26 cellular contexts compared by ENCODE assay signal in the genomic region with DNA sequence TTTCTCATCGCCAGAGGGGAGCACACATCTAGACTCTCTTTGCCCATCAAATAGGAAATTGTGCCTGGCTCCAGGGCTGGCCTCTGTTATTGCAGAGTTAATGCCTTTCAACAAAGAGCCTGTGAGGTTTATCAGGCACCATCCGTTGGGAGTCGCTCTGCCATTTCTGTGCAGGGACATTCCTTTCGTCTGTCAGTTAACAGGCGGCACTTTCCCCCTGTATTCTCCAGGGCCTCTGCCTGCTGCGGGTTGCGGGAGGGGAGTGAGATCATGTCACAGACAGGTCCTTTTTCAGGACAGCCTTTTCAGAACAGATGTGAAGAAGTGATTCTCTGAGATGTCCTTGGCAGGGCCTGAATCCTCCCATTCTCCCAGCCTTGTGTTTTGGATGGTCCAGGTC. TPM values are rescaled to one million over a fixed set of nuclear protein-coding genes. Genes with fewer than 3 reads are reported as not detected.
DNase-seq lines count a peak whose midpoint lies in the region; ATAC-seq and TF ChIP-seq lines count a peak whose summit lies in the region.
"Had no signal": no experiment of that assay in that cellular context is flagged by ENCODE, and none has a peak within 500 bp of the region (broad histone marks: within the 10 kb centered on the region; RNA-seq: fewer than 3 reads in every experiment).

No MANE protein-coding gene starts in this region.

- H3K14ac ChIP-seq in mesenchymal stem cell (ENCODE audit: low read length in 2 of 2) = peak overlapping the region in 1 of 2 experiments; percentile 39

- H3K4me1 ChIP-seq in BE2C (peaks cover 9% of the 10 kb centered on the region), SK-N-SH (ENCODE audit: control insufficient read depth in 1 of 2, insufficient read depth in 2 of 2, low read depth in 1 of 2, low read length in 1 of 2) (peaks cover 0 to 10% of the 10 kb centered on the region in 2 experiments; a peak in 2 of 4 replicates), cardiac muscle cell (ENCODE audit: low read depth) (peaks cover 63% of the 10 kb centered on the region), mesenchymal stem cell (ENCODE audit: control insufficient read depth, insufficient read depth, low read depth, low read length) (peaks cover 2% of the 10 kb centered on the region)
- H3K4me1 ChIP-seq in CD8-positive, alpha-beta memory T cell (ENCODE audit: insufficient read depth, low read length) = no peaks in the 10 kb centered on the region
- H3K4me1 ChIP-seq: SJSA1, spleen had no signal

- no peak for ATAC-seq in GM18505 (IDR thresholded peaks at IDR 0.05; ENCODE audit: unreplicated experiment)
- no peak for ATAC-seq in T-cell (replicated peaks in 1 of 4)
- no peak for ATAC-seq in HG03571 (IDR thresholded peaks at IDR 0.05; ENCODE audit: unreplicated experiment)
- ATAC-seq: activated CD4-positive, alpha-beta T cell treated with anti-CD3 and anti-CD28 coated beads for 36 hours; CD8-positive, alpha-beta T cell; gastroesophageal sphincter had no signal

- no peaks in the 10 kb centered on the region for H3K9me2 ChIP-seq in SK-N-SH

- CTCF ChIA-PET in SK-N-SH (lab: Yijun Ruan, JAX) = interaction anchor here (0.7 to 2.4 kb wide), 3 partner anchors 14 to 35 kb away, joined by 3 to 7 read pairs (median 4); no protein-coding TSS in a partner anchor
- CTCF ChIA-PET in CD8-positive, alpha-beta memory T cell (lab: Charles Lee) = no interaction called here
- CTCF ChIA-PET in T-cell (lab: Charles Lee) = interaction anchor here in 1 of 2 donors (1.0 kb wide), 1 partner anchor 480 kb away, joined by 3 read pairs; no protein-coding TSS in a partner anchor

- H3K4me3 Mint-ChIP-seq in CD8-positive, alpha-beta memory T cell = no peak overlapping the region
- H3K4me3 Mint-ChIP-seq in T-cell = no peak overlapping the region
- H3K4me3 Mint-ChIP-seq: activated CD4-positive, alpha-beta T cell treated with anti-CD3 and anti-CD28 coated beads for 36 hours; CD8-positive, alpha-beta T cell; T-helper 1 cell treated with Interleukin-12 subunit alpha and Interleukin-12 subunit beta and Interleukin-4 antibody, amounts not matched to agents 30 μg/mL and 1 μg/mL, for 36 hours; type B pancreatic cell had no signal

- no peaks in the 10 kb centered on the region for H3F3A ChIP-seq in SK-N-SH (replicated peaks; ENCODE audit: insufficient read depth)

- peak overlapping the region in 1 of 2 experiments; percentile 50 for H3K4ac ChIP-seq in mesenchymal stem cell (ENCODE audit: low read depth in 1 of 2, low read length in 2 of 2)

- H3K36me3 ChIP-seq in BE2C (no peaks in the 10 kb centered on the region), SK-N-SH (replicated peaks in 1 of 2; ENCODE audit: control insufficient read depth in 1 of 2, insufficient read depth in 2 of 2, low read length in 1 of 2) (peaks cover 0 to 8% of the 10 kb centered on the region in 2 experiments), cardiac muscle cell (no peaks in the 10 kb centered on the region), mesenchymal stem cell (ENCODE audit: control insufficient read depth in 1 of 2, insufficient read depth in 2 of 2, low read depth in 1 of 2, low read length in 2 of 2) (peaks cover 7% of the 10 kb centered on the region in 2 experiments)
- H3K36me3 ChIP-seq in CD8-positive, alpha-beta memory T cell (ENCODE audit: insufficient read depth, low read length) = no peaks in the 10 kb centered on the region
- H3K36me3 ChIP-seq: SJSA1, spleen had no signal

- TF ChIP-seq EP300 in SK-N-SH (IDR thresholded peaks at IDR 0.05; ENCODE audit: borderline replicate concordance in 1 of 2, low read depth in 1 of 2, low read length in 1 of 2) = peak in 1 of 2 experiments; percentile 20; a peak in 1 of 4 replicates

- H2BK120ac ChIP-seq in mesenchymal stem cell (ENCODE audit: low read depth, low read length) = no peak overlapping the region

- peak overlapping the region in 1 of 2 experiments; percentile 1 for H2BK12ac ChIP-seq in mesenchymal stem cell (ENCODE audit: low read length in 2 of 2)

- H3K4me3 ChIP-seq in BE2C (ENCODE audit: low read depth, low read length) (no peak overlapping the region), SK-N-SH (ENCODE audit: low read depth in 2 of 2, low read length in 1 of 2) (no peak overlapping the region), cardiac muscle cell (no peak overlapping the region), mesenchymal stem cell (ENCODE audit: insufficient read depth in 1 of 2, low read depth in 1 of 2, low read length in 2 of 2) (no peak overlapping the region)
- no peak overlapping the region for H3K4me3 ChIP-seq in CD8-positive, alpha-beta memory T cell (ENCODE audit: low read length)
- H3K4me3 ChIP-seq: gastroesophageal sphincter, SJSA1, spleen had no signal

- peak overlapping the region; percentile 69 for H2AK5ac ChIP-seq in mesenchymal stem cell (ENCODE audit: low read length, severe bottlenecking)

- TF ChIP-seq POLR2A in GM18505 (IDR thresholded peaks at IDR 0.05; ENCODE audit: borderline replicate concordance, extremely low read depth, insufficient read depth, insufficient read length) = no peak

- peaks cover 5 to 18% of the 10 kb centered on the region in 2 donors for H3K27me3 Mint-ChIP-seq in CD8-positive, alpha-beta memory T cell
- H3K27me3 Mint-ChIP-seq in T-cell = peaks cover 0 to 11% of the 10 kb centered on the region in 2 donors
- H3K27me3 Mint-ChIP-seq: activated CD4-positive, alpha-beta T cell treated with anti-CD3 and anti-CD28 coated beads for 36 hours; type B pancreatic cell had no signal

- H3K79me2 ChIP-seq in SK-N-SH (ENCODE audit: insufficient read depth) = no peaks in the 10 kb centered on the region

- H3K27ac ChIP-seq in SK-N-SH (ENCODE audit: low read depth in 2 of 2, low read length in 1 of 2) (peak overlapping the region in 1 of 2 experiments; percentile 62; a peak in 2 of 4 replicates), cardiac muscle cell (peak overlapping the region; percentile 95), mesenchymal stem cell (ENCODE audit: low read length, poor library complexity, severe bottlenecking) (no peak overlapping the region)
- H3K27ac ChIP-seq in CD8-positive, alpha-beta memory T cell (ENCODE audit: low read depth, low read length) = no peak overlapping the region
- H3K27ac ChIP-seq: gastroesophageal sphincter, SJSA1, spleen had no signal

- H3K79me1 ChIP-seq in mesenchymal stem cell (replicated peaks; ENCODE audit: low read length, poor library complexity, severe bottlenecking) = peaks cover 2% of the 10 kb centered on the region

- H3K36me3 Mint-ChIP-seq in CD8-positive, alpha-beta memory T cell = no peaks in the 10 kb centered on the region
- no peaks in the 10 kb centered on the region for H3K36me3 Mint-ChIP-seq in T-cell
- H3K36me3 Mint-ChIP-seq: CD8-positive, alpha-beta T cell; type B pancreatic cell had no signal

- peak; percentile 55 for TF ChIP-seq RAD21 in SK-N-SH (IDR thresholded peaks at IDR 0.05; ENCODE audit: low read length)

- DNase-seq in BE2C (peak; percentile 81), SK-N-SH (peak; percentile 47), cardiac muscle cell (ENCODE audit: low read depth in 1 of 2, low spot score in 1 of 2) (peak in 1 of 2 donors; percentile 89), mesenchymal stem cell (no peak), T-cell (no peak)
- DNase-seq in CD8-positive, alpha-beta memory T cell = no peak
- DNase-seq: activated CD4-positive, alpha-beta T cell treated with anti-CD3 and anti-CD28 coated beads for 36 hours; activated gamma-delta T cell; activated T-cell treated with anti-CD3 and anti-CD28 coated beads, Interleukin-2, amount 50 U/mL, for 1 hour; AML-193; CD8-positive, alpha-beta T cell; central memory CD4-positive, alpha-beta T cell; KBM-7; kidney; NCI-H1105; NCI-H1930; NCI-H526 treated with DMSO at 0.1 percent for 48 hours; spleen had no signal

- H3K9ac ChIP-seq in SK-N-SH = no peak overlapping the region
- no peak overlapping the region for H3K9ac ChIP-seq in mesenchymal stem cell (ENCODE audit: low read length)

- no peak overlapping the region for H2BK5ac ChIP-seq in mesenchymal stem cell (ENCODE audit: low read depth, low read length, poor library complexity, severe bottlenecking)

- H3K27me3 ChIP-seq in BE2C = no peaks in the 10 kb centered on the region
- H3K27me3 ChIP-seq in SK-N-SH (ENCODE audit: insufficient read depth) = no peaks in the 10 kb centered on the region
- H3K27me3 ChIP-seq in cardiac muscle cell = no peaks in the 10 kb centered on the region
- H3K27me3 ChIP-seq in mesenchymal stem cell (ENCODE audit: control insufficient read depth in 1 of 2, insufficient read depth in 1 of 2, low read length in 2 of 2) = no peaks in the 10 kb centered on the region
- H3K27me3 ChIP-seq in CD8-positive, alpha-beta memory T cell (ENCODE audit: insufficient read depth, low read length, poor library complexity, severe bottlenecking) = no peaks in the 10 kb centered on the region
- H3K27me3 ChIP-seq: gastroesophageal sphincter, SJSA1, spleen had no signal

- H3K27ac Mint-ChIP-seq in CD8-positive, alpha-beta memory T cell = no peak overlapping the region
- H3K27ac Mint-ChIP-seq in T-cell = no peak overlapping the region
- H3K27ac Mint-ChIP-seq: activated CD4-positive, alpha-beta T cell treated with anti-CD3 and anti-CD28 coated beads for 36 hours; CD8-positive, alpha-beta T cell; T-helper 1 cell treated with Interleukin-12 subunit alpha and Interleukin-12 subunit beta and Interleukin-4 antibody, amounts not matched to agents 30 μg/mL and 1 μg/mL, for 36 hours; type B pancreatic cell had no signal

- no peaks in the 10 kb centered on the region for H3K4me1 Mint-ChIP-seq in CD8-positive, alpha-beta memory T cell
- peaks cover 0 to 1% (median 0%) of the 10 kb centered on the region in 3 donors for H3K4me1 Mint-ChIP-seq in T-cell
- H3K4me1 Mint-ChIP-seq: activated CD4-positive, alpha-beta T cell treated with anti-CD3 and anti-CD28 coated beads for 36 hours had no signal

- no peaks in the 10 kb centered on the region for H3K9me3 Mint-ChIP-seq in CD8-positive, alpha-beta memory T cell
- H3K9me3 Mint-ChIP-seq in T-cell = no peaks in the 10 kb centered on the region
- H3K9me3 Mint-ChIP-seq: CD8-positive, alpha-beta T cell; T-helper 1 cell treated with Interleukin-12 subunit alpha and Interleukin-12 subunit beta and Interleukin-4 antibody, amounts not matched to agents 30 μg/mL and 1 μg/mL, for 36 hours; type B pancreatic cell had no signal

- TF ChIP-seq CTCF in BE2C (IDR thresholded peaks at IDR 0.05; ENCODE audit: low read depth, low read length) (peak; percentile 40; the same call in 1 of the 2 replicates), SK-N-SH (IDR thresholded peaks at IDR 0.05) (no peak), cardiac muscle cell (IDR thresholded peaks at IDR 0.05; ENCODE audit: low read depth, low read length) (no peak)

- POLR2A ChIA-PET in SK-N-SH (lab: Yijun Ruan, JAX) (no interaction called here), T-cell (lab: Charles Lee) (interaction anchor here in 1 of 2 donors (0.6 kb wide), 2 partner anchors 13 to 534 kb away, joined by 3 to 5 read pairs; no protein-coding TSS in a partner anchor)
- POLR2A ChIA-PET in CD8-positive, alpha-beta memory T cell (lab: Charles Lee) = no interaction called here

- H3K4me2 ChIP-seq in SK-N-SH (no peak overlapping the region), mesenchymal stem cell (ENCODE audit: low read length, poor library complexity, severe bottlenecking) (no peak overlapping the region)

- no peak overlapping the region for H4K91ac ChIP-seq in mesenchymal stem cell (ENCODE audit: low read length)

- H3K9me3 ChIP-seq in BE2C (no peaks in the 10 kb centered on the region), SK-N-SH (no peaks in the 10 kb centered on the region), cardiac muscle cell (ENCODE audit: low read depth) (no peaks in the 10 kb centered on the region), mesenchymal stem cell (ENCODE audit: control insufficient read depth, low read length) (no peaks in the 10 kb centered on the region)
- H3K9me3 ChIP-seq in CD8-positive, alpha-beta memory T cell (ENCODE audit: low read length) = no peaks in the 10 kb centered on the region
- H3K9me3 ChIP-seq: gastroesophageal sphincter, SJSA1, spleen had no signal

- no peak overlapping the region for H3K23ac ChIP-seq in mesenchymal stem cell (ENCODE audit: low read length in 2 of 2)

- WGBS in SK-N-SH (ENCODE audit: low lambda C conversion rate) = 68% methylated on average over 7 of the region's 7 CpGs
- 33% methylated on average over 6 of the region's 7 CpGs for WGBS in mesenchymal stem cell

- H2AFZ ChIP-seq in SK-N-SH (ENCODE audit: low read depth) (no peak overlapping the region), mesenchymal stem cell (ENCODE audit: low read depth, low read length) (no peak overlapping the region)

- H2BK15ac ChIP-seq in mesenchymal stem cell (ENCODE audit: low read depth, poor library complexity, severe bottlenecking) = no peak overlapping the region

- no peak overlapping the region for H4K8ac ChIP-seq in mesenchymal stem cell (ENCODE audit: low read length)

- peak overlapping the region in 1 of 2 experiments; percentile 46 for H3K18ac ChIP-seq in mesenchymal stem cell (ENCODE audit: low read depth in 1 of 2, low read length in 2 of 2)

- H4K20me1 ChIP-seq in SK-N-SH (ENCODE audit: insufficient read depth) = no peaks in the 10 kb centered on the region

RNA-seq across cellular contexts. Expression of a gene that starts 14.8 kb away (rescaled TPM):
- polyA plus RNA-seq in BE2C (2012; ENCODE audit: insufficient read depth, insufficient read length, low read depth) = 33.6 TPM
- polyA plus RNA-seq in SK-N-SH (2012; rRNA removed) = 4.9 and 6.2 TPM in 2 replicates
- 5.9 and 6.0 TPM in 2 replicates for polyA plus RNA-seq in SK-N-SH (2012; cell fraction: cytosol; rRNA removed)
- 10.6 and 14.3 TPM in 2 replicates for polyA plus RNA-seq in SK-N-SH (2012; cell fraction: nucleus; rRNA removed)
- total RNA-seq in cardiac muscle cell = 3.5 and 8.6 TPM in 2 replicates
- 3.5 and 9.0 TPM in 2 replicates for polyA plus RNA-seq in cardiac muscle cell
- 3.4 TPM for polyA plus RNA-seq in mesenchymal stem cell (2013, experiment 1 of 2)
- polyA plus RNA-seq in mesenchymal stem cell (2013, experiment 2 of 2) = 3.5 TPM
- under 1 TPM; 0.51 to 0.57 TPM for total RNA-seq in CD8-positive, alpha-beta memory T cell
- polyA plus RNA-seq in CD8-positive, alpha-beta memory T cell = 0.47 TPM
- under 1 TPM in 3 of 5 donors, not detected in 2; 0.44 to 0.65 (median 0.47) TPM for total RNA-seq in T-cell
- total RNA-seq: CD8-positive, alpha-beta T cell; G401; MCF 10A; SJSA1 had no signal

Comparison
In these comparisons a context has a peak if more than half of its experiments do, and no peak if none do; other contexts are left out.
1. DNase-seq: peak in BE2C (single experiment) and SK-N-SH (single experiment); none in mesenchymal stem cell (single experiment), CD8-positive, alpha-beta memory T cell (0 of 5) and T-cell (0 of 34).